ENCODE assay signal across 13 cellular contexts in genomic region chr5:75885849-75886596, GRCh38.
DNase-seq lines count a peak whose midpoint lies in the region; ATAC-seq and TF ChIP-seq lines count a peak whose summit lies in the region.
"Had no signal": no experiment of that assay in that cellular context is flagged by ENCODE, and none has a peak within 500 bp of the region (broad histone marks: within the 10 kb centered on the region; RNA-seq: fewer than 3 reads in every experiment).

No MANE protein-coding gene starts in this region.

- no peak overlapping the region for H2AK5ac ChIP-seq in mesendoderm (ENCODE audit: low read length)

- no peaks in the 10 kb centered on the region for H3K36me3 ChIP-seq in DOHH2 (ENCODE audit: control insufficient read depth, low read length)
- H3K36me3 ChIP-seq in mesendoderm (ENCODE audit: control insufficient read depth, insufficient read depth, low read length): no peaks in the 10 kb centered on the region
- H3K36me3 ChIP-seq: thoracic aorta had no signal

- DNase-seq in UCSD-AML1 (lab: John Stamatoyannopoulos, UW; ENCODE audit: unreplicated experiment) (peak; percentile 11), mesendoderm (peak; percentile 70)
- DNase-seq: effector memory CD4-positive, alpha-beta T cell; SHP77 treated with DMSO at 0.1 percent for 48 hours had no signal

- H3K4me1 ChIP-seq in DOHH2 (ENCODE audit: control insufficient read depth, low read length) (peaks cover 3% of the 10 kb centered on the region; the same call in 1 of the 2 replicates), mesendoderm (ENCODE audit: control insufficient read depth, low read depth, low read length) (no peaks in the 10 kb centered on the region)

- H3K79me2 ChIP-seq in DOHH2 (ENCODE audit: control insufficient read depth, low read length) (no peaks in the 10 kb centered on the region), mesendoderm (ENCODE audit: control insufficient read depth, insufficient read depth, low read length) (no peaks in the 10 kb centered on the region)

- TF ChIP-seq CTCF in DOHH2 (IDR thresholded peaks at IDR 0.05; ENCODE audit: low read depth, low read length, poor library complexity, severe bottlenecking): peak; percentile 35

- H4K5ac ChIP-seq in mesendoderm (ENCODE audit: low read length): no peak overlapping the region

- no peak overlapping the region for H4K8ac ChIP-seq in mesendoderm (ENCODE audit: low read depth, low read length)

- no peaks in the 10 kb centered on the region for H3K9me2 ChIP-seq in DOHH2 (replicated peaks; ENCODE audit: control insufficient read depth, low read length)

- no peak for TF ChIP-seq EP300 in Ishikawa (IDR thresholded peaks at IDR 0.05; ENCODE audit: borderline replicate concordance)

- H3K27me3 ChIP-seq in DOHH2 (ENCODE audit: control insufficient read depth, low read length): no peaks in the 10 kb centered on the region
- no peaks in the 10 kb centered on the region for H3K27me3 ChIP-seq in mesendoderm (ENCODE audit: insufficient read depth, low read length, poor library complexity)

- H3K27ac ChIP-seq in DOHH2 (ENCODE audit: low read depth, low read length) (no peak overlapping the region), mesendoderm (ENCODE audit: low read depth, low read length) (no peak overlapping the region)
- H3K27ac ChIP-seq: GM23248, thoracic aorta had no signal

- H3K4me3 ChIP-seq in DOHH2 (ENCODE audit: low read length): no peak overlapping the region
- no peak overlapping the region for H3K4me3 ChIP-seq in mesendoderm (ENCODE audit: low read length)
- H3K4me3 ChIP-seq: GM23248, lung, thoracic aorta had no signal

- TF ChIP-seq RAD21 in Ishikawa (IDR thresholded peaks at IDR 0.05; ENCODE audit: low read depth): peak; percentile 34

- H3K9me3 ChIP-seq in DOHH2 (ENCODE audit: control insufficient read depth, insufficient read depth, low read length): no peaks in the 10 kb centered on the region
- H3K9me3 ChIP-seq: thoracic aorta had no signal

- no peak overlapping the region for H3K23ac ChIP-seq in mesendoderm (ENCODE audit: low read length)

- no peak overlapping the region for H2BK5ac ChIP-seq in mesendoderm (ENCODE audit: low read length)

- H4K20me1 ChIP-seq in DOHH2 (ENCODE audit: control insufficient read depth, insufficient read depth, low read depth, low read length): no peaks in the 10 kb centered on the region

- ATAC-seq in HG03342 (IDR thresholded peaks at IDR 0.05; ENCODE audit: unreplicated experiment) (no peak), HG02759 (IDR thresholded peaks at IDR 0.05; ENCODE audit: unreplicated experiment) (no peak), GM18861 (IDR thresholded peaks at IDR 0.05; ENCODE audit: unreplicated experiment) (no peak), GM21786 (IDR thresholded peaks at IDR 0.05; ENCODE audit: unreplicated experiment) (no peak)

- no peak overlapping the region for H3K56ac ChIP-seq in mesendoderm (ENCODE audit: low read length)

- no peak overlapping the region for H3K9ac ChIP-seq in mesendoderm (ENCODE audit: low read length)
- H3K9ac ChIP-seq: GM23248 had no signal

- H3K79me1 ChIP-seq in mesendoderm (ENCODE audit: low read length): no peaks in the 10 kb centered on the region

- H2BK15ac ChIP-seq in mesendoderm (replicated peaks; ENCODE audit: low read depth): no peak overlapping the region

- H2BK120ac ChIP-seq in mesendoderm (ENCODE audit: low read depth, low read length): no peak overlapping the region

- no CpG with 5 or more reads among the region's 2 CpGs for WGBS in mesendoderm (ENCODE audit: extremely low coverage, insufficient coverage, low lambda C conversion rate)

- H3K4me2 ChIP-seq in DOHH2 (ENCODE audit: low read length) (no peak overlapping the region), mesendoderm (ENCODE audit: low read length) (no peak overlapping the region)

- no peaks in the 10 kb centered on the region for H3F3A ChIP-seq in DOHH2 (ENCODE audit: control insufficient read depth, insufficient read depth)

- no peak overlapping the region for H3K18ac ChIP-seq in mesendoderm (ENCODE audit: low read length)

- H3K4ac ChIP-seq in mesendoderm (ENCODE audit: low read depth, low read length): no peak overlapping the region

TF ChIP-seq in Ishikawa, 13 proteins besides CTCF, POLR2A, EP300 and RAD21:
- TF ChIP-seq NFIC (IDR thresholded peaks at IDR 0.05) (no peak), CEBPB (IDR thresholded peaks at IDR 0.05) (no peak), CREB1 (IDR thresholded peaks at IDR 0.05; ENCODE audit: low read depth) (no peak)
